27 cellular contexts compared by ENCODE assay signal in genomic region chr6:111417946-111418345, GRCh38.
DNase-seq lines count a peak whose midpoint lies in the region; ATAC-seq, FAIRE-seq and TF ChIP-seq lines count a peak whose summit lies in the region.
"Had no signal": no experiment of that assay in that cellular context is flagged by ENCODE, and none has a peak within 500 bp of the region (broad histone marks: within the 10 kb centered on the region; RNA-seq: fewer than 3 reads in every experiment).

No MANE protein-coding gene starts in this region.

- no peaks in the 10 kb centered on the region for H3K9me3 ChIP-seq in effector memory CD4-positive, alpha-beta T cell (ENCODE audit: control insufficient read depth, low read length)
- no peaks in the 10 kb centered on the region for H3K9me3 ChIP-seq in kidney (ENCODE audit: control insufficient read depth in 1 of 2, low read length in 2 of 2)
- H3K9me3 ChIP-seq: breast epithelium, left ventricle myocardium inferior, MG63, right atrium auricular region, SJCRH30, tibial nerve had no signal

- ATAC-seq in GM21619 (IDR thresholded peaks at IDR 0.05; ENCODE audit: unreplicated experiment) (no peak), HG03175 (IDR thresholded peaks at IDR 0.05; ENCODE audit: unreplicated experiment) (no peak)
- ATAC-seq: activated T-cell treated with anti-CD3 and anti-CD28 coated beads, Interleukin-2, amount 50 U/mL, for 4 hours; naive thymus-derived CD8-positive, alpha-beta T cell; stimulated activated naive CD8-positive, alpha-beta T cell treated with anti-CD3 and anti-CD28 coated beads, Interleukin-15, amount 100 ng/mL, for 72 hours had no signal

- intact Hi-C loops in dorsolateral prefrontal cortex (cut with DNase I) (loop anchor here (5.0 to 10.0 kb wide), 2 partner anchors 53 to 64 kb away; partner anchors contain the start of gene REV3L (in 2 of the 2)), kidney (cut with DNase I) (no loop called here)

- H3K9ac ChIP-seq in kidney (ENCODE audit: low read length in 2 of 2): no peak overlapping the region

- peak overlapping the region in 31 of 59 donors; percentile 27 to 81 (median 62) for H3K27ac ChIP-seq in dorsolateral prefrontal cortex
- no peak overlapping the region for H3K27ac ChIP-seq in effector memory CD4-positive, alpha-beta T cell (ENCODE audit: insufficient read depth, low read length, poor library complexity, severe bottlenecking)
- no peak overlapping the region for H3K27ac ChIP-seq in kidney (ENCODE audit: low read depth in 2 of 2, low read length in 2 of 2)
- H3K27ac ChIP-seq: breast epithelium, SJCRH30, tibial nerve had no signal

- no peaks in the 10 kb centered on the region for H3K27me3 ChIP-seq in dorsolateral prefrontal cortex
- no peaks in the 10 kb centered on the region for H3K27me3 ChIP-seq in effector memory CD4-positive, alpha-beta T cell (replicated peaks; ENCODE audit: control insufficient read depth, insufficient read depth, low read length, poor library complexity, severe bottlenecking)
- H3K27me3 ChIP-seq: breast epithelium, MG63, right atrium auricular region, SJCRH30, tibial nerve had no signal

- no peaks in the 10 kb centered on the region for H3K4me1 ChIP-seq in effector memory CD4-positive, alpha-beta T cell (ENCODE audit: control insufficient read depth, insufficient read depth, low read length, poor library complexity, severe bottlenecking)
- H3K4me1 ChIP-seq in kidney (ENCODE audit: control insufficient read depth in 1 of 2, insufficient read depth in 1 of 2, low read depth in 1 of 2, low read length in 2 of 2): peaks cover 6 to 9% of the 10 kb centered on the region in 2 donors
- H3K4me1 ChIP-seq: breast epithelium, SJCRH30 had no signal

- DNase-seq in AG10803 (ENCODE audit: low read depth) (peak; percentile 30), M059J (ENCODE audit: low read depth) (peak; percentile 62), dorsolateral prefrontal cortex (no peak), kidney tubule cell (ENCODE audit: low spot score) (peak; percentile 38), kidney (no peak)
- no peak for DNase-seq in effector memory CD4-positive, alpha-beta T cell
- DNase-seq: activated CD4-positive, alpha-beta T cell treated with anti-CD3 and anti-CD28 coated beads for 4 hours; activated CD8-positive, alpha-beta memory T cell treated with anti-CD3 and anti-CD28 coated beads for 24 hours; activated T-cell treated with anti-CD3 and anti-CD28 coated beads, Interleukin-2, amount 50 U/mL, for 4 hours; CD4-positive, alpha-beta memory T cell; DMS153; left ventricle myocardium inferior; naive thymus-derived CD8-positive, alpha-beta T cell; NCI-H1417 treated with DMSO at 0.1 percent for 48 hours; NCI-H2081 treated with DMSO at 0.1 percent for 48 hours; stimulated activated naive CD8-positive, alpha-beta T cell treated with anti-CD3 and anti-CD28 coated beads, Interleukin-15, amount 100 ng/mL, for 72 hours; T-helper 2 cell had no signal

- no peak for FAIRE-seq in kidney (lab: Jason Lieb, UNC)
- FAIRE-seq: endometrium, RCC 7860 had no signal

- no peak overlapping the region for H3K4me3 ChIP-seq in AG10803 (ENCODE audit: low read length)
- peak overlapping the region in 9 of 59 donors; percentile 2 to 45 (median 23) for H3K4me3 ChIP-seq in dorsolateral prefrontal cortex
- H3K4me3 ChIP-seq in effector memory CD4-positive, alpha-beta T cell (ENCODE audit: insufficient read depth, low read depth, low read length, poor library complexity, severe bottlenecking): no peak overlapping the region
- H3K4me3 ChIP-seq in kidney (ENCODE audit: low read length in 2 of 2): no peak overlapping the region
- H3K4me3 ChIP-seq: breast epithelium, coronary artery, left ventricle myocardium inferior, MG63, right atrium auricular region, SJCRH30, tibial nerve had no signal

- TF ChIP-seq CTCF in AG10803 (conservative IDR thresholded peaks at IDR 0.05; ENCODE audit: low read length) (no peak), dorsolateral prefrontal cortex (IDR thresholded peaks at IDR 0.05 in 54 of 56, conservative IDR thresholded peaks at IDR 0.05 in 2 of 56; ENCODE audit: low read depth in 1 of 56, partially characterized antibody in 56 of 56) (no peak), kidney (IDR thresholded peaks at IDR 0.05; ENCODE audit: borderline replicate concordance, extremely low read depth, insufficient read depth) (no peak)

- peaks cover 5% of the 10 kb centered on the region for H3K36me3 ChIP-seq in effector memory CD4-positive, alpha-beta T cell (ENCODE audit: control insufficient read depth, insufficient read depth, low read length)
- peaks cover 0 to 4% of the 10 kb centered on the region in 2 donors for H3K36me3 ChIP-seq in kidney (ENCODE audit: control insufficient read depth in 1 of 2, insufficient read depth in 2 of 2, low read length in 2 of 2)
- H3K36me3 ChIP-seq: breast epithelium, MG63, right atrium auricular region had no signal

Comparison
In these comparisons a context has a peak if more than half of its experiments do, and no peak if none do; other contexts are left out.
1. DNase-seq: peak in AG10803 (single experiment), M059J (single experiment) and kidney tubule cell (single experiment); none in dorsolateral prefrontal cortex (0 of 10), effector memory CD4-positive, alpha-beta T cell (0 of 3) and kidney (single experiment).
2. H3K27ac ChIP-seq: peak in dorsolateral prefrontal cortex (31 of 59); none in effector memory CD4-positive, alpha-beta T cell (single experiment) and kidney (0 of 2).